In the genomic region with DNA sequence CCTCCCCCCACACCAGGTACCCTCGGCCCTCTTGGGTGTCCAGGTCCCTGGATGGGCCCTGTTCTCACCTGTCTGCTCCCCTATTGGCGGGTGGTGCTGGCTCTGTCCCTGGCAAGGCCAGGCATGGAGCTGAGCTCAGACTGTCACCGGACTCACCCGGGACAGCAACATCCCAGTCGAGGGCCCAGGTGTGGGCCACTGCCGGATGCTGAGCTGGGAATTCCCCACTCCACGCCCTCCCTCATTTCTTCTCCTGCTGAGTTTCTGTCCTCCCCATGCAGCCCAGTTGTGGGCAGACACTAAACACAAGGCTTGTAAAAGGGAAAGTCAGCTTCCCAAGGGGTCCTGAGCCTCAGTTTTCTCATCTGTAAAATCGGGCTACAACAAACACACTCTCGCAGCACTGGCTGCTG, we compare ENCODE assay signal across 17 cellular contexts. TPM values are rescaled to one million over a fixed set of nuclear protein-coding genes. Genes with fewer than 3 reads are reported as not detected.
DNase-seq lines count a peak whose midpoint lies in the region; ATAC-seq, FAIRE-seq and TF ChIP-seq lines count a peak whose summit lies in the region.
"Had no signal": no experiment of that assay in that cellular context is flagged by ENCODE, and none has a peak within 500 bp of the region (broad histone marks: within the 10 kb centered on the region; RNA-seq: fewer than 3 reads in every experiment).

No MANE protein-coding gene starts in this region.

- H3K36me3 ChIP-seq in K562 (ENCODE audit: control insufficient read depth, insufficient read depth, low read length) = peaks cover 18% of the 10 kb centered on the region; the same call in 2 of the 3 replicates

- H3K4me1 ChIP-seq in K562 (replicated peaks in 1 of 2; ENCODE audit: control insufficient read depth in 2 of 2, insufficient read depth in 2 of 2, low read length in 2 of 2) = peaks cover 7 to 58% of the 10 kb centered on the region in 2 experiments; a peak in 4 of 5 replicates

- H3K4me3 ChIP-seq in K562 = no peak overlapping the region
- H3K4me3 ChIP-seq: GM12878, prostate gland, thoracic aorta had no signal

- peaks cover 22% of the 10 kb centered on the region for H3K79me2 ChIP-seq in K562 (ENCODE audit: control insufficient read depth, insufficient read depth, low read length)

- H3K4me2 ChIP-seq in K562 (ENCODE audit: insufficient read depth, low read length) = no peak overlapping the region

- H3K9me1 ChIP-seq in K562 (ENCODE audit: control insufficient read depth, insufficient read depth, low read length) = peaks cover 13% of the 10 kb centered on the region

- peaks cover 23% of the 10 kb centered on the region for H3K4me1 Mint-ChIP-seq in stimulated activated naive CD8-positive, alpha-beta T cell treated with anti-CD3 and anti-CD28 coated beads, Interleukin-15, Interleukin-2, amounts not matched to agents 100 ng/mL and 50 ng/mL, for 24 hours (ENCODE audit: low read depth)
- H3K4me1 Mint-ChIP-seq in naive B cell = peaks cover 6 to 25% (median 16%) of the 10 kb centered on the region in 3 donors

- DNase-seq in stimulated activated naive CD8-positive, alpha-beta T cell treated with anti-CD3 and anti-CD28 coated beads, Interleukin-15, Interleukin-2, amounts not matched to agents 100 U/mL and 50 U/mL, for 24 hours = no peak
- DNase-seq in K562 (ENCODE audit: extremely low read depth in 1 of 4, low spot score in 3 of 4) (no peak), naive B cell (no peak), iPS-NIHi11 (ENCODE audit: low spot score) (no peak), NOMO-1 (lab: John Stamatoyannopoulos, UW; ENCODE audit: unreplicated experiment in 2 of 2) (no peak)
- DNase-seq in activated naive CD4-positive, alpha-beta T cell (lab: John Stamatoyannopoulos, UW) = no peak
- DNase-seq: activated CD4-positive, CD25-positive, alpha-beta regulatory T cell; mesendoderm; NCI-H1105 treated with DMSO at 0.1 percent for 48 hours; stimulated activated CD4-positive, alpha-beta T cell treated with anti-CD3 and anti-CD28 coated beads, Interleukin-15, amount 100 ng/mL, for 24 hours had no signal

- peaks cover 29% of the 10 kb centered on the region for H3K27me3 Mint-ChIP-seq in stimulated activated naive CD8-positive, alpha-beta T cell treated with anti-CD3 and anti-CD28 coated beads, Interleukin-15, Interleukin-2, amounts not matched to agents 100 ng/mL and 50 ng/mL, for 24 hours
- H3K27me3 Mint-ChIP-seq in naive B cell = peaks cover 4 to 18% (median 6%) of the 10 kb centered on the region in 3 donors

- BruUV-seq in K562 (replicated peaks; lab: Mats Ljungman, UMichigan) = no TSS peak

- CTCF ChIA-PET in K562 (lab: Yijun Ruan, JAX; ENCODE audit: low intra/inter-chr PET ratio) = no interaction called here

- H3K4me3 Mint-ChIP-seq in stimulated activated naive CD8-positive, alpha-beta T cell treated with anti-CD3 and anti-CD28 coated beads, Interleukin-15, Interleukin-2, amounts not matched to agents 100 ng/mL and 50 ng/mL, for 24 hours = no peak overlapping the region
- H3K4me3 Mint-ChIP-seq in naive B cell = peak overlapping the region in 5 of 8 donors; percentile 36 to 73 (median 53)

- no peak for ATAC-seq in stimulated activated naive CD8-positive, alpha-beta T cell treated with anti-CD3 and anti-CD28 coated beads, Interleukin-15, Interleukin-2, amounts not matched to agents 100 U/mL and 50 U/mL, for 24 hours
- ATAC-seq in K562 = no peak
- ATAC-seq in naive B cell (ENCODE audit: low read depth in 2 of 2) = no peak
- ATAC-seq in HG02571 (IDR thresholded peaks at IDR 0.05; ENCODE audit: unreplicated experiment) = no peak
- ATAC-seq: GM12878 had no signal

- no peak for TF ChIP-seq CTCF in K562 (IDR thresholded peaks at IDR 0.05 in 2 of 3, conservative IDR thresholded peaks at IDR 0.05 in 1 of 3; ENCODE audit: insufficient read depth in 2 of 3, low read depth in 1 of 3, low read length in 3 of 3)

- POLR2A ChIA-PET in K562 (lab: Yijun Ruan, JAX) = interaction anchor here (0.6 to 1.5 kb wide), 8 partner anchors 10 to 283 kb away, joined by 3 to 4 read pairs (median 3); a partner anchor contains a TSS

- no peak for TF ChIP-seq RAD21 in K562 (CRISPR knock-in tag; conservative IDR thresholded peaks at IDR 0.05 in 1 of 2, IDR thresholded peaks at IDR 0.05 in 1 of 2)

- H4K20me1 ChIP-seq in K562 (replicated peaks; ENCODE audit: control insufficient read depth, insufficient read depth, low read length) = peaks cover 13% of the 10 kb centered on the region; the same call in 1 of the 2 replicates

- intact Hi-C loops in K562 (cut with micrococcal nuclease) = loop anchor here (5.0 to 10.0 kb wide), 3 partner anchors 34 to 202 kb away; a partner anchor contains a TSS

- no peak for FAIRE-seq in K562 (lab: Jason Lieb, UNC)
- FAIRE-seq: astrocyte, GM12878 had no signal

- no peak overlapping the region for H3K27ac ChIP-seq in K562 (ENCODE audit: extremely low read depth, low read depth, low read length)
- H3K27ac ChIP-seq: prostate gland, thoracic aorta had no signal

- TF ChIP-seq POLR2A in K562 (conservative IDR thresholded peaks at IDR 0.05) = no peak

- no peak for TF ChIP-seq EP300 in K562 (IDR thresholded peaks at IDR 0.05; ENCODE audit: low read length)

- no peaks in the 10 kb centered on the region for H3K36me3 Mint-ChIP-seq in stimulated activated naive CD8-positive, alpha-beta T cell treated with anti-CD3 and anti-CD28 coated beads, Interleukin-15, Interleukin-2, amounts not matched to agents 100 ng/mL and 50 ng/mL, for 24 hours (ENCODE audit: low read depth)
- no peaks in the 10 kb centered on the region for H3K36me3 Mint-ChIP-seq in naive B cell

- peak overlapping the region in 1 of 2 experiments; percentile 42; a peak in 1 of 4 replicates for H3K9ac ChIP-seq in K562 (ENCODE audit: insufficient read depth in 1 of 2, low read depth in 2 of 2, low read length in 2 of 2)

- no peak overlapping the region for H2AFZ ChIP-seq in K562 (ENCODE audit: low read depth, low read length)

- no peaks in the 10 kb centered on the region for H3K9me3 ChIP-seq in K562 (replicated peaks; ENCODE audit: control insufficient read depth, insufficient read depth, low read depth, low read length)
- H3K9me3 ChIP-seq: prostate gland, thoracic aorta had no signal

- in situ Hi-C loops in K562 (cut with MboI) = no loop called here

- H3K27me3 ChIP-seq in K562 (ENCODE audit: control insufficient read depth in 2 of 2, insufficient read depth in 2 of 2, low read length in 2 of 2) = peaks cover 0 to under 1% of the 10 kb centered on the region in 2 experiments; a peak in 1 of 5 replicates

- WGBS in K562 (ENCODE audit: insufficient coverage, low coverage, missing lambda C conversion rate) = 48% methylated on average over 9 of the region's 9 CpGs

- peak overlapping the region; percentile 22 for H3K27ac Mint-ChIP-seq in stimulated activated naive CD8-positive, alpha-beta T cell treated with anti-CD3 and anti-CD28 coated beads, Interleukin-15, Interleukin-2, amounts not matched to agents 100 ng/mL and 50 ng/mL, for 24 hours
- no peak overlapping the region for H3K27ac Mint-ChIP-seq in naive B cell

- no peaks in the 10 kb centered on the region for H3K9me3 Mint-ChIP-seq in stimulated activated naive CD8-positive, alpha-beta T cell treated with anti-CD3 and anti-CD28 coated beads, Interleukin-15, Interleukin-2, amounts not matched to agents 100 ng/mL and 50 ng/mL, for 24 hours
- no peaks in the 10 kb centered on the region for H3K9me3 Mint-ChIP-seq in naive B cell

RNA-seq across cellular contexts. Expression of a gene that starts 2.0 kb away (rescaled TPM):
- total RNA-seq in K562 (2011; cell fraction: chromatin; rRNA removed; ENCODE audit: low replicate concordance) = 16.4 and 48.0 TPM in 2 replicates
- 43.4 and 48.4 TPM in 2 replicates for total RNA-seq in K562 (2011; cell fraction: nucleolus; rRNA removed)
- total RNA-seq in K562 (2011; cell fraction: nucleoplasm; rRNA removed) = 26.7 and 28.3 TPM in 2 replicates
- total RNA-seq in K562 (2014; rRNA removed) (13.0 and 17.0 TPM in 2 replicates), K562 (2014; rRNA removed; fragmentation: Illumina TruSeq; extraction: Trizol) (3.1 and 3.5 TPM in 2 replicates), K562 (2015; rRNA removed; fragmentation: Illumina TruSeq; extraction: Trizol) (8.7 and 8.9 TPM in 2 replicates), K562 (2021) (23.2 and 24.2 TPM in 2 replicates)
- polyA plus RNA-seq in K562 (2011; rRNA removed) (5.1 and 7.7 TPM in 2 replicates), K562 (2014; fragmentation: Illumina TruSeq; extraction: Trizol) (4.6 and 9.1 TPM in 2 replicates), K562 (2014; fragmentation: Nextera tagmentation; extraction: Ambion mirVana) (under 1 TPM; 0.51 to 0.63 TPM), K562 (2014; rRNA removed) (11.3 and 11.7 TPM in 2 replicates), naive B cell (ENCODE audit: low read depth in 6 of 6) (10 to 100 TPM in 2 of 6 donors, 1 to 10 TPM in 4; 3.4 to 17.2 (median 9.6) TPM)
- 6.5 and 20.1 TPM in 2 replicates for polyA plus RNA-seq in K562 (2011; cell fraction: cytosol; rRNA removed)
- polyA plus RNA-seq in K562 (2011; cell fraction: nucleus; rRNA removed) = 17.1 and 27.9 TPM in 2 replicates
- polyA plus RNA-seq in K562 (2012) = 10.8 and 15.8 TPM in 2 replicates
- polyA minus RNA-seq in K562 (2011; rRNA and poly(A)+ RNA removed) = 8.3 and 9.2 TPM in 2 replicates
- polyA minus RNA-seq in K562 (2011; cell fraction: cytosol; rRNA and poly(A)+ RNA removed) = 14.6 and 14.8 TPM in 2 replicates
- 17.5 and 18.7 TPM in 2 replicates for polyA minus RNA-seq in K562 (2011; cell fraction: nucleus; rRNA and poly(A)+ RNA removed)

RNA-seq across cellular contexts. Expression of a gene that starts 4.0 kb away (rescaled TPM):
- 0.09 TPM in 1 of 2 replicates, not detected in the other for total RNA-seq in K562 (2011; cell fraction: chromatin; rRNA removed; ENCODE audit: low replicate concordance)
- not detected in 2 replicates for total RNA-seq in K562 (2011; cell fraction: nucleolus; rRNA removed)
- total RNA-seq in K562 (2011; cell fraction: nucleoplasm; rRNA removed) = not detected in 2 replicates
- not detected in 2 replicates for total RNA-seq in K562 (2014; rRNA removed)
- total RNA-seq in K562 (2014; rRNA removed; fragmentation: Illumina TruSeq; extraction: Trizol) = not detected in 2 replicates
- not detected in 2 replicates for total RNA-seq in K562 (2015; rRNA removed; fragmentation: Illumina TruSeq; extraction: Trizol)
- total RNA-seq in K562 (2021) = 0.09 TPM in 1 of 2 replicates, not detected in the other
- polyA plus RNA-seq in K562 (2011; rRNA removed) = not detected in 2 replicates
- polyA plus RNA-seq in K562 (2011; cell fraction: cytosol; rRNA removed) = not detected in 2 replicates
- polyA plus RNA-seq in K562 (2011; cell fraction: nucleus; rRNA removed) = not detected in 2 replicates
- not detected in 2 replicates for polyA plus RNA-seq in K562 (2012)
- not detected in 2 replicates for polyA plus RNA-seq in K562 (2014; fragmentation: Illumina TruSeq; extraction: Trizol)
- not detected for polyA plus RNA-seq in K562 (2014; fragmentation: Nextera tagmentation; extraction: Ambion mirVana)
- not detected in 2 replicates for polyA plus RNA-seq in K562 (2014; rRNA removed)
- polyA minus RNA-seq in K562 (2011; rRNA and poly(A)+ RNA removed) = not detected in 2 replicates
- polyA minus RNA-seq in K562 (2011; cell fraction: cytosol; rRNA and poly(A)+ RNA removed) = not detected in 2 replicates
- polyA minus RNA-seq in K562 (2011; cell fraction: nucleus; rRNA and poly(A)+ RNA removed) = not detected in 2 replicates
- polyA plus RNA-seq in naive B cell (ENCODE audit: low read depth in 6 of 6) = not detected
- total RNA-seq: SK-MEL-5 had no signal

RNA-seq across cellular contexts. Expression of a gene that starts 50.9 kb away (rescaled TPM):
- 0.16 TPM in 1 of 2 replicates, not detected in the other for total RNA-seq in K562 (2011; cell fraction: chromatin; rRNA removed; ENCODE audit: low replicate concordance)
- not detected in 2 replicates for total RNA-seq in K562 (2011; cell fraction: nucleolus; rRNA removed)
- total RNA-seq in K562 (2011; cell fraction: nucleoplasm; rRNA removed) = not detected in 2 replicates
- not detected in 2 replicates for total RNA-seq in K562 (2014; rRNA removed)
- not detected in 2 replicates for total RNA-seq in K562 (2014; rRNA removed; fragmentation: Illumina TruSeq; extraction: Trizol)
- not detected in 2 replicates for total RNA-seq in K562 (2015; rRNA removed; fragmentation: Illumina TruSeq; extraction: Trizol)
- not detected in 2 replicates for total RNA-seq in K562 (2021)
- polyA plus RNA-seq in K562 (2011; rRNA removed) = not detected in 2 replicates
- polyA plus RNA-seq in K562 (2011; cell fraction: cytosol; rRNA removed) = not detected in 2 replicates
- 0.10 TPM in 1 of 2 replicates, not detected in the other for polyA plus RNA-seq in K562 (2011; cell fraction: nucleus; rRNA removed)
- 0.24 and 0.35 TPM in 2 replicates for polyA plus RNA-seq in K562 (2012)
- not detected in 2 replicates for polyA plus RNA-seq in K562 (2014; fragmentation: Illumina TruSeq; extraction: Trizol)
- under 1 TPM; 0.03 TPM for polyA plus RNA-seq in K562 (2014; fragmentation: Nextera tagmentation; extraction: Ambion mirVana)
- not detected in 2 replicates for polyA plus RNA-seq in K562 (2014; rRNA removed)
- not detected in 2 replicates for polyA minus RNA-seq in K562 (2011; rRNA and poly(A)+ RNA removed)
- polyA minus RNA-seq in K562 (2011; cell fraction: cytosol; rRNA and poly(A)+ RNA removed) = not detected in 2 replicates
- polyA minus RNA-seq in K562 (2011; cell fraction: nucleus; rRNA and poly(A)+ RNA removed) = not detected in 2 replicates
- 1 to 10 TPM in 5 of 6 donors, not detected in 1; 1.2 to 2.6 (median 1.7) TPM for polyA plus RNA-seq in naive B cell (ENCODE audit: low read depth in 6 of 6)
